27 cellular contexts compared by ENCODE assay signal in genomic region chr13:58906329-58907007, GRCh38.
DNase-seq lines count a peak whose midpoint lies in the region; ATAC-seq and TF ChIP-seq lines count a peak whose summit lies in the region.
"Had no signal": no experiment of that assay in that cellular context is flagged by ENCODE, and none has a peak within 500 bp of the region (broad histone marks: within the 10 kb centered on the region; RNA-seq: fewer than 3 reads in every experiment).

No MANE protein-coding gene starts in this region.

- peak overlapping the region; percentile 71 for H2AFZ ChIP-seq in neural progenitor cell (replicated peaks)

- H3K27me3 Mint-ChIP-seq in WTC11 (ENCODE audit: low read depth) (no peaks in the 10 kb centered on the region), endodermal cell (ENCODE audit: insufficient read depth) (no peaks in the 10 kb centered on the region), neural progenitor cell (ENCODE audit: insufficient read depth, low read depth) (peaks cover 2% of the 10 kb centered on the region)
- H3K27me3 Mint-ChIP-seq: CD8-positive, alpha-beta memory T cell had no signal

- no peaks in the 10 kb centered on the region for H3F3A ChIP-seq in neural progenitor cell (ENCODE audit: low read depth)

- peak; percentile 24 for DNase-seq in NCI-H2171 treated with DMSO at 0.1 percent for 48 hours (lab: John Stamatoyannopoulos, UW)
- DNase-seq in NCI-H2171 (lab: John Stamatoyannopoulos, UW): no peak
- no peak for DNase-seq in WTC11 (ENCODE audit: low spot score)
- no peak for DNase-seq in endodermal cell
- no peak for DNase-seq in neural progenitor cell (ENCODE audit: low spot score)
- no peak for DNase-seq in activated gamma-delta T cell (lab: John Stamatoyannopoulos, UW)
- no peak for DNase-seq in activated CD4-positive, alpha-beta T cell treated with anti-CD3 and anti-CD28 coated beads, Interleukin-2, amount 50 U/mL, for 4 hours
- DNase-seq: BE2C; CD8-positive, alpha-beta memory T cell; DMS 273 treated with DMSO at 0.1 percent for 48 hours; DMS79; EL; GDM1; H7; Kasumi-1; NCI-H1105; NCI-H1436 treated with DMSO at 0.1 percent for 48 hours; NCI-H187 treated with DMSO at 0.1 percent for 48 hours; NCI-H446 treated with DMSO at 0.1 percent for 48 hours; NCI-H526; Peyer's patch; SK-N-SH had no signal

- H3K4me2 ChIP-seq in neural progenitor cell: no peak overlapping the region
- H3K4me2 ChIP-seq: SK-N-SH had no signal

- H3K4me3 ChIP-seq in endodermal cell (ENCODE audit: low read length) (no peak overlapping the region), neural progenitor cell (no peak overlapping the region)
- H3K4me3 ChIP-seq: GM12878, K562, Peyer's patch had no signal

- H3K9ac ChIP-seq in endodermal cell (ENCODE audit: extremely low read depth, low read length, poor library complexity, severe bottlenecking) (no peak overlapping the region), neural progenitor cell (no peak overlapping the region)
- H3K9ac ChIP-seq: SK-N-SH had no signal

- no peak overlapping the region for H3K27ac Mint-ChIP-seq in WTC11
- peak overlapping the region; percentile 18 for H3K27ac Mint-ChIP-seq in endodermal cell
- no peak overlapping the region for H3K27ac Mint-ChIP-seq in neural progenitor cell
- H3K27ac Mint-ChIP-seq: CD14-positive monocyte; CD8-positive, alpha-beta memory T cell had no signal

- ATAC-seq in WTC11 (peak; percentile 69; the same call in 1 of the 2 replicates), GM21723 (IDR thresholded peaks at IDR 0.05; ENCODE audit: unreplicated experiment) (no peak)
- ATAC-seq: GM12878, K562 had no signal

- TF ChIP-seq CTCF in WTC11 (IDR thresholded peaks at IDR 0.05) (no peak), endodermal cell (conservative IDR thresholded peaks at IDR 0.05) (peak; percentile 35), neural progenitor cell (IDR thresholded peaks at IDR 0.05) (no peak)

- no peaks in the 10 kb centered on the region for H3K27me3 ChIP-seq in endodermal cell (ENCODE audit: control insufficient read depth, insufficient read depth, low read length, poor library complexity, severe bottlenecking)
- H3K27me3 ChIP-seq in neural progenitor cell: no peaks in the 10 kb centered on the region
- H3K27me3 ChIP-seq: BE2C, Peyer's patch had no signal

- WGBS in endodermal cell (ENCODE audit: insufficient coverage in 1 of 2, insufficient read length in 1 of 2), 2 experiments: 86 to 96% methylated on average over 1 to 3 of the region's 3 CpGs

- no peaks in the 10 kb centered on the region for H3K9me3 ChIP-seq in endodermal cell (ENCODE audit: control insufficient read depth, low read length)
- H3K9me3 ChIP-seq in neural progenitor cell (ENCODE audit: low read depth): no peaks in the 10 kb centered on the region
- H3K9me3 ChIP-seq: BE2C, Peyer's patch, SK-N-SH had no signal

- H3K4me1 ChIP-seq in endodermal cell (ENCODE audit: control insufficient read depth, insufficient read depth, low read length) (no peaks in the 10 kb centered on the region), neural progenitor cell (no peaks in the 10 kb centered on the region)
- H3K4me1 ChIP-seq: BE2C, Peyer's patch had no signal

- POLR2A ChIA-PET in WTC11 (lab: Charles Lee): no interaction called here

- H3K4me3 Mint-ChIP-seq in WTC11 (no peak overlapping the region), endodermal cell (no peak overlapping the region), neural progenitor cell (no peak overlapping the region)
- H3K4me3 Mint-ChIP-seq: CD14-positive monocyte; CD8-positive, alpha-beta memory T cell had no signal

- H3K36me3 ChIP-seq in endodermal cell (ENCODE audit: control insufficient read depth, insufficient read depth, low read length) (no peaks in the 10 kb centered on the region), neural progenitor cell (no peaks in the 10 kb centered on the region)
- H3K36me3 ChIP-seq: BE2C, Peyer's patch had no signal

- CTCF ChIA-PET in WTC11 (lab: Charles Lee): no interaction called here

- H4K20me1 ChIP-seq in neural progenitor cell (ENCODE audit: low read depth): no peaks in the 10 kb centered on the region

- H3K9me3 Mint-ChIP-seq in WTC11 (no peaks in the 10 kb centered on the region), endodermal cell (no peaks in the 10 kb centered on the region), neural progenitor cell (peaks cover 3% of the 10 kb centered on the region)

- no peaks in the 10 kb centered on the region for H3K79me2 ChIP-seq in neural progenitor cell (ENCODE audit: low read depth)

- H3K4me1 Mint-ChIP-seq in WTC11 (no peaks in the 10 kb centered on the region), endodermal cell (no peaks in the 10 kb centered on the region), neural progenitor cell (no peaks in the 10 kb centered on the region)
- H3K4me1 Mint-ChIP-seq: CD14-positive monocyte; CD8-positive, alpha-beta memory T cell had no signal

- no peaks in the 10 kb centered on the region for H3K36me3 Mint-ChIP-seq in WTC11
- no peaks in the 10 kb centered on the region for H3K36me3 Mint-ChIP-seq in endodermal cell (ENCODE audit: low read depth)
- H3K36me3 Mint-ChIP-seq in neural progenitor cell: no peaks in the 10 kb centered on the region
- H3K36me3 Mint-ChIP-seq: CD14-positive monocyte; CD8-positive, alpha-beta memory T cell had no signal

- no peak overlapping the region for H3K27ac ChIP-seq in endodermal cell (ENCODE audit: low read depth, low read length)
- no peak overlapping the region for H3K27ac ChIP-seq in neural progenitor cell
- H3K27ac ChIP-seq: 22Rv1, Peyer's patch had no signal

TF ChIP-seq in WTC11, 78 proteins besides CTCF, POLR2A, EP300 and RAD21:
- TF ChIP-seq ZBTB43 (CRISPR knock-in tag; IDR thresholded peaks at IDR 0.05) (no peak), TEAD4 (CRISPR knock-in tag; IDR thresholded peaks at IDR 0.05) (no peak), PRRX2 (CRISPR knock-in tag; IDR thresholded peaks at IDR 0.05) (no peak), SMAD3 (CRISPR knock-in tag; IDR thresholded peaks at IDR 0.05; ENCODE audit: borderline replicate concordance) (no peak), GTF2I (CRISPR knock-in tag; conservative IDR thresholded peaks at IDR 0.05) (no peak), SP1 (CRISPR knock-in tag; conservative IDR thresholded peaks at IDR 0.05) (no peak), ATF2 (CRISPR knock-in tag; IDR thresholded peaks at IDR 0.05; ENCODE audit: borderline replicate concordance, low read depth) (no peak), NR1H2 (CRISPR knock-in tag; IDR thresholded peaks at IDR 0.05) (no peak), ZNF396 (CRISPR knock-in tag; IDR thresholded peaks at IDR 0.05; ENCODE audit: borderline replicate concordance) (no peak), FOXK1 (CRISPR knock-in tag; IDR thresholded peaks at IDR 0.05) (no peak), GRHL2 (CRISPR knock-in tag; IDR thresholded peaks at IDR 0.05; ENCODE audit: insufficient replicate concordance, severe bottlenecking) (no peak)
- TF ChIP-seq, protein P1, sequence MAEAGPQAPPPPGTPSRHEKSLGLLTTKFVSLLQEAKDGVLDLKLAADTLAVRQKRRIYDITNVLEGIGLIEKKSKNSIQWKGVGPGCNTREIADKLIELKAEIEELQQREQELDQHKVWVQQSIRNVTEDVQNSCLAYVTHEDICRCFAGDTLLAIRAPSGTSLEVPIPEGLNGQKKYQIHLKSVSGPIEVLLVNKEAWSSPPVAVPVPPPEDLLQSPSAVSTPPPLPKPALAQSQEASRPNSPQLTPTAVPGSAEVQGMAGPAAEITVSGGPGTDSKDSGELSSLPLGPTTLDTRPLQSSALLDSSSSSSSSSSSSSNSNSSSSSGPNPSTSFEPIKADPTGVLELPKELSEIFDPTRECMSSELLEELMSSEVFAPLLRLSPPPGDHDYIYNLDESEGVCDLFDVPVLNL (CRISPR knock-in tag; IDR thresholded peaks at IDR 0.05; ENCODE audit: borderline replicate concordance, low read depth): no peak
- TF ChIP-seq, protein P2, sequence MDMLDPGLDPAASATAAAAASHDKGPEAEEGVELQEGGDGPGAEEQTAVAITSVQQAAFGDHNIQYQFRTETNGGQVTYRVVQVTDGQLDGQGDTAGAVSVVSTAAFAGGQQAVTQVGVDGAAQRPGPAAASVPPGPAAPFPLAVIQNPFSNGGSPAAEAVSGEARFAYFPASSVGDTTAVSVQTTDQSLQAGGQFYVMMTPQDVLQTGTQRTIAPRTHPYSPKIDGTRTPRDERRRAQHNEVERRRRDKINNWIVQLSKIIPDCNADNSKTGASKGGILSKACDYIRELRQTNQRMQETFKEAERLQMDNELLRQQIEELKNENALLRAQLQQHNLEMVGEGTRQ (CRISPR knock-in tag; IDR thresholded peaks at IDR 0.05): no peak
